In genomic region chr16:11272484-11272883, GRCh38 we compare ENCODE assay signal across 29 cellular contexts. TPM values are rescaled to one million over a fixed set of nuclear protein-coding genes. Genes with fewer than 3 reads are reported as not detected.
"Had no signal": no experiment of that assay in that cellular context is flagged by ENCODE, and none has a peak within 500 bp of the region (broad histone marks: within the 10 kb centered on the region; RNA-seq: fewer than 3 reads in every experiment).

No MANE protein-coding gene starts in this region.

- H3K27me3 ChIP-seq: ascending aorta, heart left ventricle, testis, vagina had no signal

- H3K27ac ChIP-seq: ascending aorta, coronary artery, heart left ventricle, testis, vagina, WERI-Rb-1 had no signal

- H3K36me3 ChIP-seq: ascending aorta, heart left ventricle, vagina, WERI-Rb-1 had no signal

- DNase-seq: activated CD4-positive, alpha-beta T cell treated with anti-CD3 and anti-CD28 coated beads for 48 hours; activated CD4-positive, alpha-beta T cell treated with anti-CD3 and anti-CD28 coated beads, Interleukin-2, amount 50 U/mL, for 48 hours; activated CD8-positive, alpha-beta memory T cell treated with anti-CD3 and anti-CD28 coated beads for 24 hours; activated effector memory CD4-positive, alpha-beta T cell treated with Interleukin-2 at 50 U/mL for 16 hours; activated naive CD4-positive, alpha-beta T cell treated with Interleukin-2 at 50 U/mL for 16 hours; effector memory CD8-positive, alpha-beta T cell; foreskin fibroblast; heart left ventricle; kidney glomerular epithelial cell; left ventricle myocardium superior; naive B cell; stimulated activated CD4-positive, alpha-beta T cell treated with anti-CD3 and anti-CD28 coated beads, Interleukin-2, amount 100 ng/mL, for 48 hours; stimulated activated naive CD8-positive, alpha-beta T cell treated with anti-CD3 and anti-CD28 coated beads, Interleukin-15, Interleukin-2, amounts not matched to agents 100 U/mL and 50 U/mL, for 24 hours; T-helper 17 cell; T1000; testis; trophoblast cell; WERI-Rb-1 had no signal

- H3K9me3 ChIP-seq: ascending aorta, heart left ventricle, testis, vagina had no signal

- H3K4me3 ChIP-seq: ascending aorta, coronary artery, heart left ventricle, testis, vagina had no signal

- H3K4me1 ChIP-seq: ascending aorta, heart left ventricle, testis, vagina had no signal

- ATAC-seq: activated CD4-positive, CD25-positive, alpha-beta regulatory T cell treated with anti-CD3 and anti-CD28 coated beads, Interleukin-2, amount 50 U/mL, for 24 hours; effector memory CD8-positive, alpha-beta T cell; heart left ventricle; left ventricle myocardium superior; T-helper 17 cell had no signal

RNA-seq across cellular contexts. Expression of gene PRM3, which starts 0.9 kb away (rescaled TPM):
- total RNA-seq: ascending aorta, cardiac septum, cerebellum, heart left ventricle, left ventricle myocardium superior, lung microvascular endothelial cell, omental fat pad, skeletal muscle tissue, T-helper 17 cell, vagina had no signal
- polyA plus RNA-seq: esophagus, heart left ventricle, neural cell had no signal

RNA-seq across cellular contexts. Expression of gene TNP2, which starts 3.4 kb away (rescaled TPM):
- total RNA-seq: ascending aorta, cardiac septum, cerebellum, heart left ventricle, left ventricle myocardium superior, lung microvascular endothelial cell, omental fat pad, skeletal muscle tissue, T-helper 17 cell, vagina had no signal
- polyA plus RNA-seq: esophagus, heart left ventricle, neural cell had no signal

RNA-seq across cellular contexts. Expression of gene PRM2, which starts 3.8 kb away (rescaled TPM):
- total RNA-seq: ascending aorta, cardiac septum, cerebellum, heart left ventricle, left ventricle myocardium superior, lung microvascular endothelial cell, omental fat pad, skeletal muscle tissue, T-helper 17 cell, vagina had no signal
- polyA plus RNA-seq: esophagus, heart left ventricle, neural cell had no signal

RNA-seq across cellular contexts. Expression of gene PRM1, which starts 8.6 kb away (rescaled TPM):
- total RNA-seq: ascending aorta, cardiac septum, cerebellum, heart left ventricle, left ventricle myocardium superior, lung microvascular endothelial cell, omental fat pad, skeletal muscle tissue, T-helper 17 cell, vagina had no signal
- polyA plus RNA-seq: esophagus, heart left ventricle, neural cell had no signal

RNA-seq across cellular contexts. Expression of gene SOCS1, which starts 16.5 kb away (rescaled TPM):
- polyA plus RNA-seq: neural cell had no signal
